Comparison of ENCODE assay signal across 9 cellular contexts in the genomic region with DNA sequence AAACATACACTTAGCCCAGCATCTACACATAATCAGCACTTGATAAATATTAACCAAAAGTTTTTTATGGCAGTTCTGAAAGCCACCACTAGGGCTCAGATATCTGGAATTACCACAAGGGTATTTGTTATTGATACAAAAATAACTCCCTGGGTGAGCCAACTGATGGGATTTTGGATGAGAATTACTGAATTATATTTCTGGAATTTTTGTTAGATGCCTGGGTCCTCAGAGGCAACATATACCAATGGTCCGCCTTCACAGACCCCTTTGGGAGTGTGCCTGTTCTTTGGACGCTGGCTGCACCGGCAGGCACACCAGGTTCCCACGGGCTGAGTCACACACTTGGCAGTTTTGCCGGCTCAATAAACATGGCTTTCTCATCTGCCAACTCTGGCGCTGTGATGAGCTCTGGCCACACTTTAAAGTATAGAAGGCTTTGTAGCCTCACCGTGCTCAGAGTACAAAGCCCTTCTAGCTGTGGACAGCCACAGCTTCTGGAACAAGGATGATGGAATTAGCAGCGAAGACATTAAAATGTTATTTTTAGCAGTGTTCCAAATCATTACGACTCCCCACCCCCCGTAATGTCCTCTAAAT. TPM values are rescaled to one million over a fixed set of nuclear protein-coding genes. Genes with fewer than 3 reads are reported as not detected.
DNase-seq lines count a peak whose midpoint lies in the region; ATAC-seq, FAIRE-seq and TF ChIP-seq lines count a peak whose summit lies in the region.
"Had no signal": no experiment of that assay in that cellular context is flagged by ENCODE, and none has a peak within 500 bp of the region (broad histone marks: within the 10 kb centered on the region; RNA-seq: fewer than 3 reads in every experiment).

No MANE protein-coding gene starts in this region.

- POLR2A ChIA-PET in AG04449 (lab: Yijun Ruan, JAX) = no interaction called here

- no peak overlapping the region for H3K27ac ChIP-seq in SJCRH30
- peak overlapping the region; percentile 29 to 80 (median 76) for H3K27ac ChIP-seq in gastroesophageal sphincter
- H3K27ac ChIP-seq in ovary = no peak overlapping the region

- CTCF ChIA-PET in AG04449 (lab: Yijun Ruan, JAX) = interaction anchor here (0.6 to 1.3 kb wide), 19 partner anchors 9 to 190 kb away, joined by 3 to 11 read pairs (median 3); no protein-coding TSS in a partner anchor

- H3K4me1 ChIP-seq in SJCRH30 = no peaks in the 10 kb centered on the region
- peaks cover 0 to 39% (median 10%) of the 10 kb centered on the region in 3 donors for H3K4me1 ChIP-seq in gastroesophageal sphincter
- no peaks in the 10 kb centered on the region for H3K4me1 ChIP-seq in ovary (ENCODE audit: insufficient read depth)

- H3K36me3 ChIP-seq in SJCRH30 (no peaks in the 10 kb centered on the region), gastroesophageal sphincter (no peaks in the 10 kb centered on the region), ovary (no peaks in the 10 kb centered on the region)

- peak; percentile 94 for ATAC-seq in gastroesophageal sphincter
- no peak for ATAC-seq in GM21737 (IDR thresholded peaks at IDR 0.05; ENCODE audit: unreplicated experiment)

- DNase-seq in AG04449 (ENCODE audit: low read depth, low spot score) = peak; percentile 47
- DNase-seq in HS-5 (ENCODE audit: low read depth) = peak; percentile 84
- peak; percentile 44 to 52 for DNase-seq in SJCRH30
- peak; percentile 75 to 83 (median 77) for DNase-seq in ovary
- no peak for DNase-seq in GM12891 (ENCODE audit: insufficient read length, low spot score)
- no peak for DNase-seq in activated CD8-positive, alpha-beta memory T cell treated with anti-CD3 and anti-CD28 coated beads, Interleukin-2, amount 50 U/mL, for 48 hours

- TF ChIP-seq POLR2A in gastroesophageal sphincter (IDR thresholded peaks at IDR 0.05) = no peak
- no peak for TF ChIP-seq POLR2A in ovary (IDR thresholded peaks at IDR 0.05)
- no peak for TF ChIP-seq POLR2A in GM12891 (IDR thresholded peaks at IDR 0.05; ENCODE audit: low read depth, low read length)

- intact Hi-C loops in ovary (cut with DNase I) = loop anchor here in 1 of 4 donors (5.0 kb wide), 1 partner anchor 164 kb away; no protein-coding TSS in a partner anchor

- TF ChIP-seq CTCF in AG04449 (IDR thresholded peaks at IDR 0.05; ENCODE audit: insufficient read depth, low read length, missing control alignments) (peak; percentile 37), gastroesophageal sphincter (IDR thresholded peaks at IDR 0.05) (peak; percentile 77 to 95 (median 84)), ovary (IDR thresholded peaks at IDR 0.05) (peak; percentile 39 to 59 (median 48))

- H3K9me3 ChIP-seq in SJCRH30 (replicated peaks) (no peaks in the 10 kb centered on the region), gastroesophageal sphincter (no peaks in the 10 kb centered on the region), ovary (no peaks in the 10 kb centered on the region)

- 6 to 10% methylated on average over 9 to 10 of the region's 10 CpGs for WGBS in gastroesophageal sphincter (ENCODE audit: low coverage in 1 of 2), 2 donors
- WGBS in ovary, 3 donors = 12 to 30% (median 17%) methylated on average over 10 of the region's 10 CpGs

- H3K4me3 ChIP-seq in AG04449 (ENCODE audit: low read depth, low read length) = no peak overlapping the region
- no peak overlapping the region for H3K4me3 ChIP-seq in SJCRH30
- no peak overlapping the region for H3K4me3 ChIP-seq in gastroesophageal sphincter
- no peak overlapping the region for H3K4me3 ChIP-seq in ovary

- FAIRE-seq in GM12891 (lab: Jason Lieb, UNC) = no peak
- FAIRE-seq: colon had no signal

- H3K27me3 ChIP-seq in SJCRH30 (peaks cover 2% of the 10 kb centered on the region; the same call in 1 of the 2 replicates), gastroesophageal sphincter (no peaks in the 10 kb centered on the region), ovary (no peaks in the 10 kb centered on the region)

- no peak for TF ChIP-seq EP300 in gastroesophageal sphincter (IDR thresholded peaks at IDR 0.05)
- no peak for TF ChIP-seq EP300 in ovary (IDR thresholded peaks at IDR 0.05)

TF ChIP-seq in GM12891, 5 proteins besides CTCF, POLR2A, EP300 and RAD21:
- no peak for TF ChIP-seq TAF1 (IDR thresholded peaks at IDR 0.05; ENCODE audit: low read depth, low read length)
- no peak for TF ChIP-seq POLR2AphosphoS5 (IDR thresholded peaks at IDR 0.05; ENCODE audit: low read depth, low read length)
- no peak for TF ChIP-seq SPI1 (IDR thresholded peaks at IDR 0.05; ENCODE audit: low read depth, low read length)
- TF ChIP-seq POU2F2 (IDR thresholded peaks at IDR 0.05; ENCODE audit: low read depth, low read length) = no peak
- no peak for TF ChIP-seq PAX5 (IDR thresholded peaks at IDR 0.05; ENCODE audit: insufficient read depth, low read length, severe bottlenecking)

RNA-seq across cellular contexts. Expression of a gene that starts 24.5 kb away (rescaled TPM):
- total RNA-seq in SJCRH30 (2014; rRNA removed; shearing (Covaris generic)) = 0.84 and 0.93 TPM in 2 replicates
- 10 to 100 TPM; 12.4 to 36.2 (median 20.4) TPM for total RNA-seq in gastroesophageal sphincter
- total RNA-seq in ovary = 10 to 100 TPM in 4 of 7 donors, 1 to 10 TPM in 3; 5.6 to 15.8 (median 10.7) TPM
- polyA plus RNA-seq in ovary = 10 to 100 TPM; 11.5 to 16.6 TPM
- 0.28 TPM for polyA plus RNA-seq in GM12891 (2012; ENCODE audit: low read depth, missing spikeins)

Comparison
In these comparisons a context has a peak if more than half of its experiments do, and no peak if none do; other contexts are left out.
1. DNase-seq: peak in AG04449 (single experiment), HS-5 (single experiment), SJCRH30 (2 of 2) and ovary (5 of 5); none in GM12891 (single experiment) and activated CD8-positive, alpha-beta memory T cell treated with anti-CD3 and anti-CD28 coated beads, Interleukin-2, amount 50 U/mL, for 48 hours (single experiment).
2. H3K27ac ChIP-seq: peak in gastroesophageal sphincter (4 of 4); none in SJCRH30 (single experiment) and ovary (0 of 2).
3. Peak in every context shown above with its lines, with median percentiles within 50 percentile points of each other: CTCF ChIP-seq.